Comparison of ENCODE assay signal across 36 cellular contexts in genomic region chr17:79614248-79614647, GRCh38. TPM values are rescaled to one million over a fixed set of nuclear protein-coding genes. Genes with fewer than 3 reads are reported as not detected.
"Had no signal": no experiment of that assay in that cellular context is flagged by ENCODE, and none has a peak within 500 bp of the region (broad histone marks: within the 10 kb centered on the region; RNA-seq: fewer than 3 reads in every experiment).

No MANE protein-coding gene starts in this region.

- DNase-seq: activated B cell treated with CpG ODN at 0.5 μM for 24 hours; activated CD4-positive, alpha-beta memory T cell treated with anti-CD3 and anti-CD28 coated beads for 36 hours; activated CD4-positive, alpha-beta T cell treated with anti-CD3 and anti-CD28 coated beads for 4 hours; activated CD4-positive, alpha-beta T cell treated with anti-CD3 and anti-CD28 coated beads, Interleukin-2, amount 10 ng/mL, durations not matched to agents 24 days and 14 days; activated CD4-positive, alpha-beta T cell treated with anti-CD3 and anti-CD28 coated beads, Interleukin-2, amount 50 U/mL, for 1 hour; activated CD4-positive, alpha-beta T cell treated with anti-CD3 and anti-CD28 coated beads, Interleukin-2, amount 50 U/mL, for 4 hours; activated CD4-positive, CD25-positive, alpha-beta regulatory T cell treated with anti-CD3 and anti-CD28 coated beads, Interleukin-2, amount 50 U/mL, for 72 hours; activated CD8-positive, alpha-beta memory T cell treated with anti-CD3 and anti-CD28 coated beads, Interleukin-2, amount 50 U/mL, for 4 hours; activated CD8-positive, alpha-beta T cell treated with anti-CD3 and anti-CD28 coated beads for 36 hours; activated effector memory CD4-positive, alpha-beta T cell treated with anti-CD3 and anti-CD28 coated beads, Interleukin-2, amount 50 U/mL, for 16 hours; activated gamma-delta T cell treated with Interleukin-2 at 50 U/mL for 16 hours; activated naive CD4-positive, alpha-beta T cell; activated naive CD4-positive, alpha-beta T cell treated with anti-CD3 and anti-CD28 coated beads for 36 hours; activated naive CD4-positive, alpha-beta T cell treated with anti-CD3 and anti-CD28 coated beads, Interleukin-2, amount 50 U/mL, for 16 hours; activated naive CD8-positive, alpha-beta T cell treated with anti-CD3 and anti-CD28 coated beads for 36 hours; activated T-cell treated with anti-CD3 and anti-CD28 coated beads for 4 hours; activated T-cell treated with anti-CD3 and anti-CD28 coated beads, Interleukin-2, amount 50 U/mL, for 1 hour; activated T-cell treated with anti-CD3 and anti-CD28 coated beads, Interleukin-2, amount 50 U/mL, for 4 hours; activated T-cell treated with anti-CD3 and anti-CD28 coated beads, Interleukin-2, amount 50 U/mL, for 72 hours; adrenal gland; amniotic stem cell; body of pancreas; brain microvascular endothelial cell; cerebellar nuclear complex; T-cell; T-helper 2 cell; T-helper 9 cell had no signal

- H3K4me1 ChIP-seq: adrenal gland, breast epithelium had no signal

- H3K36me3 ChIP-seq: adrenal gland, brain microvascular endothelial cell, breast epithelium had no signal

- FAIRE-seq: astrocyte, TTC549 had no signal

- H3K9me3 ChIP-seq: adrenal gland, body of pancreas, breast epithelium had no signal

- H3K27ac ChIP-seq: adrenal gland, body of pancreas, brain microvascular endothelial cell, breast epithelium, VCaP had no signal

- H3K4me3 ChIP-seq: adrenal gland, body of pancreas, breast epithelium had no signal

- ATAC-seq: activated CD8-positive, alpha-beta T cell treated with anti-CD3 and anti-CD28 coated beads for 36 hours; activated naive CD4-positive, alpha-beta T cell treated with anti-CD3 and anti-CD28 coated beads, Interleukin-2, amount 50 U/mL, for 72 hours; activated T-cell treated with anti-CD3 and anti-CD28 coated beads, Interleukin-2, amount 50 U/mL, for 4 hours; activated T-cell treated with anti-CD3 and anti-CD28 coated beads, Interleukin-2, amount 50 U/mL, for 72 hours; activated T-helper 17 cell treated with anti-CD3 and anti-CD28 coated beads, Interleukin-2, amount 50 U/mL, for 72 hours; body of pancreas; T-cell had no signal

RNA-seq across cellular contexts. Expression of gene RBFOX3, which starts 3.4 kb away (rescaled TPM):
- total RNA-seq: activated CD4-positive, alpha-beta memory T cell treated with anti-CD3 and anti-CD28 coated beads for 36 hours; activated CD4-positive, alpha-beta T cell treated with anti-CD3 and anti-CD28 coated beads, Interleukin-2, amount 10 ng/mL, durations not matched to agents 24 days and 14 days; activated CD8-positive, alpha-beta memory T cell treated with anti-CD3 and anti-CD28 coated beads for 36 hours; activated CD8-positive, alpha-beta T cell treated with anti-CD3 and anti-CD28 coated beads for 36 hours; activated naive CD4-positive, alpha-beta T cell treated with anti-CD3 and anti-CD28 coated beads for 36 hours; activated naive CD4-positive, alpha-beta T cell treated with anti-CD3 and anti-CD28 coated beads, Interleukin-2, amount 50 U/mL, for 72 hours; activated naive CD8-positive, alpha-beta T cell treated with anti-CD3 and anti-CD28 coated beads for 36 hours; activated T-cell treated with anti-CD3 and anti-CD28 coated beads, Interleukin-2, amount 50 U/mL, for 4 hours; activated T-helper 1 cell treated with anti-CD3 and anti-CD28 coated beads, Interleukin-12 subunit alpha, Interleukin-12 subunit beta, Interleukin-2, Interleukin-4 antibody, amounts not matched to agents 30 ng/mL and 10 ng/mL and 1 ng/mL, durations not matched to agents 14 hours and 24 hours and 36 hours; activated T-helper 17 cell treated with anti-CD3 and anti-CD28 coated beads, Interleukin-2, amount 50 U/mL, for 72 hours; breast epithelium; cardiac septum; T-cell had no signal
